Comparison of ENCODE assay signal across 15 cellular contexts in genomic region chr1:180888870-180889269, GRCh38.
A peak's percentile ranks its signal among the peaks of the same experiment; 100 is the strongest.
DNase-seq lines count a peak whose midpoint lies in the region; ATAC-seq lines count a peak whose summit lies in the region.
"Had no signal": no experiment of that assay in that cellular context is flagged by ENCODE, and none has a peak within 500 bp of the region (broad histone marks: within the 10 kb centered on the region; RNA-seq: fewer than 3 reads in every experiment).

No MANE protein-coding gene starts in this region.

- H3K36me3 Mint-ChIP-seq in stimulated activated naive B cell treated with anti-CD40 and anti-IgM and Interleukin-4, amounts not matched to agents 10 μg/mL and 1 μg/mL and 100 μg/mL, for 72 hours: peaks cover 0 to 8% of the 10 kb centered on the region in 2 donors

- H3K4me3 Mint-ChIP-seq in stimulated activated naive B cell treated with anti-CD40 and anti-IgM and Interleukin-4, amounts not matched to agents 10 μg/mL and 1 μg/mL and 100 μg/mL, for 72 hours: no peak overlapping the region
- H3K4me3 Mint-ChIP-seq: HFFc6 had no signal

- H3K4me1 Mint-ChIP-seq in stimulated activated naive B cell treated with anti-CD40 and anti-IgM and Interleukin-4, amounts not matched to agents 10 μg/mL and 1 μg/mL and 100 μg/mL, for 72 hours: peaks cover 24 to 32% of the 10 kb centered on the region in 2 donors

- H3K9me3 Mint-ChIP-seq in stimulated activated naive B cell treated with anti-CD40 and anti-IgM and Interleukin-4, amounts not matched to agents 10 μg/mL and 1 μg/mL and 100 μg/mL, for 72 hours: peaks cover 0 to 1% of the 10 kb centered on the region in 2 donors
- H3K9me3 Mint-ChIP-seq: HFFc6 had no signal

- ATAC-seq in GM21723 (IDR thresholded peaks at IDR 0.05; ENCODE audit: unreplicated experiment) (peak; percentile 88), HG03175 (IDR thresholded peaks at IDR 0.05; ENCODE audit: unreplicated experiment) (peak; percentile 87)
- ATAC-seq in stimulated activated naive B cell treated with anti-CD40 and anti-IgM and Interleukin-4, amounts not matched to agents 10 μg/mL and 1 μg/mL and 100 μg/mL, for 72 hours (replicated peaks): peak; percentile 77 to 84
- ATAC-seq: upper lobe of right lung had no signal

- H3K27ac Mint-ChIP-seq in stimulated activated naive B cell treated with anti-CD40 and anti-IgM and Interleukin-4, amounts not matched to agents 10 μg/mL and 1 μg/mL and 100 μg/mL, for 72 hours: no peak overlapping the region
- H3K27ac Mint-ChIP-seq: HFFc6 had no signal

- no peaks in the 10 kb centered on the region for H3K27me3 Mint-ChIP-seq in stimulated activated naive B cell treated with anti-CD40 and anti-IgM and Interleukin-4, amounts not matched to agents 10 μg/mL and 1 μg/mL and 100 μg/mL, for 72 hours

- peak; percentile 40 for DNase-seq in SIG-M5 treated with dmso at 0.1 percent for 504 hours (lab: John Stamatoyannopoulos, UW; ENCODE audit: unreplicated experiment)
- DNase-seq in SIG-M5 (lab: John Stamatoyannopoulos, UW): no peak
- no peak for DNase-seq in stimulated activated naive B cell treated with anti-CD40 and anti-IgM and Interleukin-4, amounts not matched to agents 10 μg/mL and 1 μg/mL and 100 μg/mL, for 72 hours
- no peak for DNase-seq in SW 1271 (lab: John Stamatoyannopoulos, UW)
- no peak for DNase-seq in NCI-H510A (lab: John Stamatoyannopoulos, UW)
- DNase-seq in activated CD8-positive, alpha-beta memory T cell treated with anti-CD3 and anti-CD28 coated beads, Interleukin-2, amount 50 U/mL, for 48 hours: no peak
- DNase-seq: activated T-cell treated with anti-CD3 and anti-CD28 coated beads, Interleukin-2, amount 50 U/mL, for 1 hour; amygdala; Calu3; dorsolateral prefrontal cortex; HFFc6; NCI-H1694; upper lobe of right lung had no signal
